ENCODE assay signal across 34 cellular contexts in the genomic region with DNA sequence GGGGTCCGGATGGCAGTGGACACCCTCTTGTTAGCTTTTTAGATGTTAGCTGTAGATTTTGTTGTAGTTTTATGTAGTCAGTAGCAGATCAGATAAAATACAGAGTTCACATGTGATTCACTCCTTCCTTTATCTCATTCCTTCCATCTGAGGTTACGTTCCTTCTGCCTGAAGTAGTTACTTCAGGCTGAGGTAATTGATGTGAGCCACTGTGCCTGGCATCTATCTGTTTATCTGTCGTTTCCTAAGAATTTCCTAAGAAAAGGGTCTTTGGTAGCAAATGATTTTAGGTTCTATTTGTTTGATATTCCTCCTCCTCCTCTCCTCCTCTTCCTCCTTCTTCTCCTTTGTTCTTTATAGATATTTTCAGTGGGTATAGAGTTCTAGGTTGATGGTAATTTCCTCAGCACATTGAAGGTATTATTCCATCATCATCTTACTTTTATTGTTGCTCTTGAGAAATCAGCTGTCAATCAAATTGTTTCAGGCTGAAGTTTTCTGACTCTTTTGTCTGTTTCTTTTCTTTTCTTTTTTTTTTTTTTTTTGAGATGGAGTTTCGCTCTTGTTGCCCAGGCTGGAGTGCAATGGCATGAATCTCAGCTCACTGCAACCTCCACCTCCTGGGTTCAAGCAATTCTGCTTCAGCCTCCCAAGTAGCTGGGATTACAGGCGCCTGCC. TPM values are rescaled to one million over a fixed set of nuclear protein-coding genes. Genes with fewer than 3 reads are reported as not detected.
"Had no signal": no experiment of that assay in that cellular context is flagged by ENCODE, and none has a peak within 500 bp of the region (broad histone marks: within the 10 kb centered on the region; RNA-seq: fewer than 3 reads in every experiment).

No MANE protein-coding gene starts in this region.

- H3K4me1 ChIP-seq: body of pancreas had no signal

- ATAC-seq: activated naive CD8-positive, alpha-beta T cell treated with anti-CD3 and anti-CD28 coated beads, Interleukin-2, amount 50 U/mL, for 24 hours; body of pancreas; heart right ventricle; left lobe of liver; lower lobe of right lung; natural killer cell treated with Interleukin-12 subunit alpha and Interleukin-12 subunit beta and Interleukin-15 and Interleukin-18, amount 100 ng/mL, for 72 hours; right cardiac atrium; T-helper 17 cell had no signal

- H3K27me3 ChIP-seq: body of pancreas, esophagus muscularis mucosa, heart right ventricle, transverse colon, vagina had no signal

- H3K36me3 ChIP-seq: esophagus muscularis mucosa, heart right ventricle, lower lobe of right lung, transverse colon, vagina had no signal

- H3K27ac ChIP-seq: body of pancreas, esophagus muscularis mucosa, heart right ventricle, lower lobe of right lung, transverse colon, vagina had no signal

- H3K4me3 ChIP-seq: body of pancreas, esophagus muscularis mucosa, heart right ventricle, lower lobe of right lung, transverse colon, vagina had no signal

- DNase-seq: activated CD4-positive, alpha-beta memory T cell treated with anti-CD3 and anti-CD28 coated beads, Interleukin-2, amount 10 ng/mL, durations not matched to agents 7 days and 5 days; activated CD4-positive, alpha-beta T cell treated with anti-CD3 and anti-CD28 coated beads for 1 hour; activated CD4-positive, alpha-beta T cell treated with anti-CD3 and anti-CD28 coated beads, Interleukin-2, amount 10 ng/mL, durations not matched to agents 7 days and 5 days; activated CD8-positive, alpha-beta memory T cell treated with anti-CD3 and anti-CD28 coated beads, Interleukin-2, amount 50 U/mL, for 48 hours; activated gamma-delta T cell; activated naive CD4-positive, alpha-beta T cell treated with anti-CD3 and anti-CD28 coated beads, Interleukin-2, amount 50 U/mL, for 16 hours; activated naive CD8-positive, alpha-beta T cell treated with anti-CD3 and anti-CD28 coated beads, Interleukin-2, amount 50 U/mL, for 24 hours; activated T-cell treated with anti-CD3 and anti-CD28 coated beads, Interleukin-2, amount 50 U/mL, for 24 hours; anterior cingulate cortex; body of pancreas; dermis blood vessel endothelial cell; effector CD4-positive, alpha-beta T cell; foreskin melanocyte; heart right ventricle; kidney glomerular epithelial cell; lower lobe of right lung; mesendoderm; posterior cingulate gyrus; right cardiac atrium; stimulated activated CD4-positive, alpha-beta T cell treated with anti-CD3 and anti-CD28 coated beads, Interleukin-2, amount 100 ng/mL, for 48 hours; stimulated activated naive CD4-positive, alpha-beta T cell treated with Interleukin-2 at 50 U/mL for 16 hours; T-helper 17 cell; T1000; transverse colon had no signal

RNA-seq across cellular contexts. Expression of gene FBXO47, which starts 29.6 kb away (rescaled TPM):
- total RNA-seq: activated CD4-positive, alpha-beta memory T cell treated with anti-CD3 and anti-CD28 coated beads, Interleukin-2, amount 10 ng/mL, durations not matched to agents 7 days and 5 days; activated CD4-positive, alpha-beta T cell treated with anti-CD3 and anti-CD28 coated beads, Interleukin-2, amount 10 ng/mL, durations not matched to agents 7 days and 5 days; body of pancreas; dermis blood vessel endothelial cell; glomerular endothelial cell; heart right ventricle; lower lobe of right lung; mononuclear cell; myocyte; omental fat pad; right cardiac atrium; skeletal muscle tissue; T-helper 17 cell; temporal lobe; transverse colon; vagina had no signal
- polyA plus RNA-seq: heart right ventricle, right cardiac atrium had no signal
